Comparison of ENCODE assay signal across 29 cellular contexts in genomic region chr1:186541003-186541402, GRCh38.
"Had no signal": no experiment of that assay in that cellular context is flagged by ENCODE, and none has a peak within 500 bp of the region (broad histone marks: within the 10 kb centered on the region; RNA-seq: fewer than 3 reads in every experiment).

No MANE protein-coding gene starts in this region.

- H3K9me3 ChIP-seq: body of pancreas, right lobe of liver had no signal

- H3K4me1 Mint-ChIP-seq: activated CD4-positive, alpha-beta T cell treated with anti-CD3 and anti-CD28 coated beads for 36 hours; immature natural killer cell had no signal

- H3K27ac ChIP-seq: adrenal gland, body of pancreas, cardiac muscle cell, coronary artery, dorsolateral prefrontal cortex, right lobe of liver, thoracic aorta, vagina had no signal

- H3K36me3 Mint-ChIP-seq: type B pancreatic cell had no signal

- H3K27ac Mint-ChIP-seq: activated CD4-positive, alpha-beta T cell treated with anti-CD3 and anti-CD28 coated beads for 36 hours; activated naive CD8-positive, alpha-beta T cell; immature natural killer cell; natural killer cell treated with Interleukin-12 subunit alpha and Interleukin-12 subunit beta and Interleukin-15 and Interleukin-18, amount 100 ng/mL, for 72 hours; T-helper 2 cell treated with Interferon-gamma antibody and Interleukin-4, amounts not matched to agents 5 μg/mL and 100 μg/mL, for 36 hours; type B pancreatic cell had no signal

- H3K27me3 ChIP-seq: adrenal gland, body of pancreas, cardiac muscle cell, dorsolateral prefrontal cortex, right lobe of liver, vagina had no signal

- DNase-seq: activated CD4-positive, alpha-beta T cell treated with anti-CD3 and anti-CD28 coated beads for 36 hours; activated CD4-positive, CD25-positive, alpha-beta regulatory T cell; activated effector memory CD4-positive, alpha-beta T cell treated with Interleukin-2 at 50 U/mL for 16 hours; activated naive CD4-positive, alpha-beta T cell treated with Interleukin-2 at 50 U/mL for 16 hours; activated T-cell treated with anti-CD3 and anti-CD28 coated beads for 4 hours; adrenal gland; aorta; body of pancreas; dorsolateral prefrontal cortex; effector memory CD4-positive, alpha-beta T cell; erythroblast; head of caudate nucleus; hippocampal formation; immature natural killer cell; kidney; mucosa of descending colon; right lobe of liver; stimulated activated CD4-positive, alpha-beta T cell treated with anti-CD3 and anti-CD28 coated beads, Interleukin-2, amount 100 ng/mL, for 48 hours; stimulated activated naive CD8-positive, alpha-beta T cell treated with anti-CD3 and anti-CD28 coated beads, Interleukin-15, Interleukin-2, amounts not matched to agents 100 U/mL and 50 U/mL, for 24 hours; T-helper 1 cell had no signal

- H3K36me3 ChIP-seq: adrenal gland, cardiac muscle cell, right lobe of liver, thoracic aorta, vagina had no signal

- H3K4me3 ChIP-seq: adrenal gland, body of pancreas, cardiac muscle cell, coronary artery, dorsolateral prefrontal cortex, lung, mucosa of descending colon, right lobe of liver, thoracic aorta, vagina had no signal

- H3K27me3 Mint-ChIP-seq: activated CD4-positive, alpha-beta T cell treated with anti-CD3 and anti-CD28 coated beads for 36 hours; activated naive CD8-positive, alpha-beta T cell; natural killer cell treated with Interleukin-12 subunit alpha and Interleukin-12 subunit beta and Interleukin-15 and Interleukin-18, amount 100 ng/mL, for 72 hours had no signal

- ATAC-seq: activated CD4-positive, alpha-beta T cell treated with anti-CD3 and anti-CD28 coated beads for 36 hours; body of pancreas; mucosa of descending colon; natural killer cell treated with Interleukin-12 subunit alpha and Interleukin-12 subunit beta and Interleukin-15 and Interleukin-18, amount 100 ng/mL, for 72 hours; stimulated activated naive CD8-positive, alpha-beta T cell treated with anti-CD3 and anti-CD28 coated beads, Interleukin-15, Interleukin-2, amounts not matched to agents 100 U/mL and 50 U/mL, for 24 hours had no signal

- H3K4me3 Mint-ChIP-seq: activated CD4-positive, alpha-beta T cell treated with anti-CD3 and anti-CD28 coated beads for 36 hours; activated naive CD8-positive, alpha-beta T cell; immature natural killer cell; natural killer cell treated with Interleukin-12 subunit alpha and Interleukin-12 subunit beta and Interleukin-15 and Interleukin-18, amount 100 ng/mL, for 72 hours; T-helper 2 cell treated with Interferon-gamma antibody and Interleukin-4, amounts not matched to agents 5 μg/mL and 100 μg/mL, for 36 hours; type B pancreatic cell had no signal

- H3K4me1 ChIP-seq: body of pancreas, right lobe of liver had no signal
